Comparison of ENCODE assay signal across 8 cellular contexts in the genomic region with DNA sequence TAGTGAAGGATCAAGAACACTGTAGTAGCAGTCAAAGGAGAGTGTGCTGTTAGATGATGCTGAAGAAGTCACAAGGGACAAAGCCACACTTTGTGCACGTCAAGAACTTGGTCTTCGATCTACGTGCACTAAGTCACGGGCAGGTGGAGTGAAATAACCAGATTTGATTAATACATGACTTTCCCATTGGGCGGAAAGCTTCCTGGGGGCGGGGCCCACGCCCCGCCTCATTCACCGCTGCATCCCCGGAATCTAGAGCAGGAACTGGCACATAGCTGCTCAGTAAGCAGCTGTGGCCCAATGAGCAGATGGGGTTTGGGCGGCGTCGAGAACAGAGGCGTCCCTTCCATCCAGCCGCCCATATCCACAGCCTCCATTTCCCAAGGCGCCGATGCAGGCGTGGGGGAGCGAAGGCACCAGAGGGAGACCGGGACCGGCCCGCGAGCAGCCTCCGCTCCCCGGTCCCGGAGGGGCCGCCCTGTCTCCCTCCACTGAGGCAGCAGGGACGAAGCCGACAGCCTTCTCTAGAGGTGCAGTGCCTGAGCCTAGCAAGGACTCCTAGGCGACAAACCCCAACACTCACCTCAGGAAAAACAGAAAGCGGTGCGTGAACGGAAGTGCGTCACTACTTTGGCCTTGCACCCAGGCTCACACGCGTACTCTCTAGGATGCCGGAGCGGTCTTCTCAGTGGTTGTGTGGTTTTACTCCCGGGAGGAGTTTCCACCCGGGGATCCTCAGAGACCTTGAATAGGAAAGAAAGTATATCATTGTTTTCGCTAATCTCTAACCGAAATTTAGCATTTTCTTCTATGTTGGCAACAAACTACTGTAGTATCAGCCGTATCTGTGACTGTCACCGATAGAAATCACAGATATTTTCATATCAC. TPM values are rescaled to one million over a fixed set of nuclear protein-coding genes. Genes with fewer than 3 reads are reported as not detected.
A peak's percentile ranks its signal among the peaks of the same experiment; 100 is the strongest.
DNase-seq lines count a peak whose midpoint lies in the region; ATAC-seq and TF ChIP-seq lines count a peak whose summit lies in the region.

No MANE protein-coding gene starts in this region.

- TF ChIP-seq CTCF in ovary (IDR thresholded peaks at IDR 0.05) (no peak), thyroid gland (IDR thresholded peaks at IDR 0.05) (no peak)

- peak overlapping the region; percentile 89 for H3K4me3 Mint-ChIP-seq in activated naive CD8-positive, alpha-beta T cell treated with anti-CD3 and anti-CD28 coated beads, Interleukin-2, amount 10 ng/mL, durations not matched to agents 7 days and 5 days

- H3K27me3 ChIP-seq in ovary, result no peaks in the 10 kb centered on the region
- no peaks in the 10 kb centered on the region for H3K27me3 ChIP-seq in thyroid gland

- TF ChIP-seq POLR2A in ovary (IDR thresholded peaks at IDR 0.05) (peak; percentile 89), thyroid gland (IDR thresholded peaks at IDR 0.05) (peak in 1 of 2 donors; percentile 51)

- 0 to 1% (median 0%) methylated on average over 43 to 44 of the region's 44 CpGs for WGBS in ovary, 3 donors
- WGBS in thyroid gland, 2 donors, result 1% methylated on average over 25 to 43 of the region's 44 CpGs

- H3K9me3 ChIP-seq in ovary, result no peaks in the 10 kb centered on the region
- H3K9me3 ChIP-seq in thyroid gland, result no peaks in the 10 kb centered on the region

- H3K36me3 ChIP-seq in ovary (no peaks in the 10 kb centered on the region), thyroid gland (no peaks in the 10 kb centered on the region)

- peak overlapping the region; percentile 68 for H3K4me3 ChIP-seq in GM08714 (ENCODE audit: low read length)
- peak overlapping the region; percentile 100 for H3K4me3 ChIP-seq in ovary
- peak overlapping the region; percentile 38 to 81 (median 49) for H3K4me3 ChIP-seq in thyroid gland (replicated peaks in 1 of 3)

- H3K27ac ChIP-seq in ovary (peak overlapping the region; percentile 69 to 96), thyroid gland (peak overlapping the region; percentile 67 to 93 (median 90))

- POLR2A ChIA-PET in activated naive CD8-positive, alpha-beta T cell treated with anti-CD3 and anti-CD28 coated beads, Interleukin-2, amount 10 ng/mL, durations not matched to agents 7 days and 5 days (lab: Charles Lee), result interaction anchor here (2.6 kb wide), 1 partner anchor 22 kb away, joined by 16 read pairs; a partner anchor contains a TSS

- ATAC-seq in HG02588 (IDR thresholded peaks at IDR 0.05; ENCODE audit: unreplicated experiment) (peak; percentile 85), Right ventricle myocardium inferior (peak; percentile 96)
- ATAC-seq in activated naive CD8-positive, alpha-beta T cell treated with anti-CD3 and anti-CD28 coated beads, Interleukin-2, amount 10 ng/mL, durations not matched to agents 7 days and 5 days (ENCODE audit: low read depth), result peak; percentile 85

- H3K27ac Mint-ChIP-seq in activated naive CD8-positive, alpha-beta T cell treated with anti-CD3 and anti-CD28 coated beads, Interleukin-2, amount 10 ng/mL, durations not matched to agents 7 days and 5 days, result peak overlapping the region; percentile 85

- no peaks in the 10 kb centered on the region for H3K36me3 Mint-ChIP-seq in activated naive CD8-positive, alpha-beta T cell treated with anti-CD3 and anti-CD28 coated beads, Interleukin-2, amount 10 ng/mL, durations not matched to agents 7 days and 5 days

- TF ChIP-seq EP300 in ovary (IDR thresholded peaks at IDR 0.05), result no peak

- peaks cover 18% of the 10 kb centered on the region for H3K4me1 Mint-ChIP-seq in activated naive CD8-positive, alpha-beta T cell treated with anti-CD3 and anti-CD28 coated beads, Interleukin-2, amount 10 ng/mL, durations not matched to agents 7 days and 5 days

- intact Hi-C loops in Right ventricle myocardium inferior (cut with DNase I) (loop anchor here (1.0 to 10.0 kb wide), 2 partner anchors 22 to 199 kb away; a partner anchor contains a TSS), ovary (cut with DNase I) (loop anchor here in 1 of 4 donors (2.0 kb wide), 1 partner anchor 21 kb away; a partner anchor contains a TSS), thyroid gland (cut with DNase I) (no loop called here)

- H3K4me1 ChIP-seq in ovary (ENCODE audit: insufficient read depth) (peaks cover 1% of the 10 kb centered on the region), thyroid gland (peaks cover 0 to 11% of the 10 kb centered on the region in 2 donors)

- H3K9me3 Mint-ChIP-seq in activated naive CD8-positive, alpha-beta T cell treated with anti-CD3 and anti-CD28 coated beads, Interleukin-2, amount 10 ng/mL, durations not matched to agents 7 days and 5 days, result no peaks in the 10 kb centered on the region

- H3K27me3 Mint-ChIP-seq in activated naive CD8-positive, alpha-beta T cell treated with anti-CD3 and anti-CD28 coated beads, Interleukin-2, amount 10 ng/mL, durations not matched to agents 7 days and 5 days, result no peaks in the 10 kb centered on the region

- DNase-seq in NCI-H1092 (lab: John Stamatoyannopoulos, UW), result peak; percentile 86
- peak; percentile 69 for DNase-seq in SKM-1 treated with dmso at 0.1 percent for 144 hours (lab: John Stamatoyannopoulos, UW; ENCODE audit: unreplicated experiment)
- peak; percentile 72 for DNase-seq in activated naive CD8-positive, alpha-beta T cell treated with anti-CD3 and anti-CD28 coated beads, Interleukin-2, amount 10 ng/mL, durations not matched to agents 7 days and 5 days
- peak; percentile 91 for DNase-seq in Right ventricle myocardium inferior (ENCODE audit: missing footprints)
- DNase-seq in ovary, result peak; percentile 85 to 90 (median 87)
- DNase-seq in thyroid gland, result peak; percentile 86 to 88

RNA-seq across cellular contexts. Expression of a gene that starts 4.9 kb away (rescaled TPM):
- 1 to 10 TPM; 5.3 to 5.8 TPM for total RNA-seq in activated naive CD8-positive, alpha-beta T cell treated with anti-CD3 and anti-CD28 coated beads, Interleukin-2, amount 10 ng/mL, durations not matched to agents 7 days and 5 days
- total RNA-seq in Right ventricle myocardium inferior (1.9 TPM), ovary (1 to 10 TPM; 3.7 to 9.9 (median 6.0) TPM), thyroid gland (10 to 100 TPM; 17.2 to 28.3 (median 24.0) TPM)
- polyA plus RNA-seq in ovary, result 1 to 10 TPM; 4.0 to 5.5 TPM

RNA-seq across cellular contexts. Expression of a gene that starts 22.2 kb away (rescaled TPM):
- 10 to 100 TPM in 1 of 2 experiments, 1 to 10 TPM in 1; 9.6 to 10.5 TPM for total RNA-seq in activated naive CD8-positive, alpha-beta T cell treated with anti-CD3 and anti-CD28 coated beads, Interleukin-2, amount 10 ng/mL, durations not matched to agents 7 days and 5 days
- total RNA-seq in Right ventricle myocardium inferior (5.9 TPM), ovary (10 to 100 TPM in 1 of 7 donors, 1 to 10 TPM in 6; 5.4 to 10.8 (median 8.9) TPM), thyroid gland (10 to 100 TPM in 1 of 4 donors, 1 to 10 TPM in 3; 5.9 to 13.8 (median 9.5) TPM)
- polyA plus RNA-seq in ovary, result 1 to 10 TPM; 6.9 to 9.0 TPM

RNA-seq across cellular contexts. Expression of a gene that starts 42.0 kb away (rescaled TPM):
- total RNA-seq in activated naive CD8-positive, alpha-beta T cell treated with anti-CD3 and anti-CD28 coated beads, Interleukin-2, amount 10 ng/mL, durations not matched to agents 7 days and 5 days, result not detected
- total RNA-seq in Right ventricle myocardium inferior (not detected), ovary (1 to 10 TPM in 1 of 7 donors, under 1 TPM in 3, not detected in 3; 0.20 to 4.0 (median 0.70) TPM), thyroid gland (not detected)
- under 1 TPM; 0.05 to 0.10 TPM for polyA plus RNA-seq in ovary

RNA-seq across cellular contexts. Expression of a gene that starts 42.4 kb away (rescaled TPM):
- not detected for total RNA-seq in activated naive CD8-positive, alpha-beta T cell treated with anti-CD3 and anti-CD28 coated beads, Interleukin-2, amount 10 ng/mL, durations not matched to agents 7 days and 5 days
- total RNA-seq in Right ventricle myocardium inferior, result not detected
- total RNA-seq in ovary, result not detected
- under 1 TPM in 1 of 2 donors, not detected in 1; 0.10 TPM for polyA plus RNA-seq in ovary
- not detected for total RNA-seq in thyroid gland

Comparison
In these comparisons a context has a peak if more than half of its experiments do, and no peak if none do; other contexts are left out.
1. Peak in every context shown above with its lines: DNase-seq, ATAC-seq, H3K4me3 ChIP-seq and H3K27ac ChIP-seq.
2. H3K4me3 ChIP-seq: peak in every context shown above with its lines; median percentile 100 in ovary; 68 in GM08714; 49 in thyroid gland.